In genomic region chr2:219109468-219109867, GRCh38 we compare ENCODE assay signal across 9 cellular contexts. TPM values are rescaled to one million over a fixed set of nuclear protein-coding genes. Genes with fewer than 3 reads are reported as not detected.
DNase-seq lines count a peak whose midpoint lies in the region; ATAC-seq lines count a peak whose summit lies in the region.
"Had no signal": no experiment of that assay in that cellular context is flagged by ENCODE, and none has a peak within 500 bp of the region (broad histone marks: within the 10 kb centered on the region; RNA-seq: fewer than 3 reads in every experiment).

No MANE protein-coding gene starts in this region.

- H3K4me1 Mint-ChIP-seq in activated naive CD8-positive, alpha-beta T cell treated with anti-CD3 and anti-CD28 coated beads, Interleukin-2, amount 10 ng/mL, durations not matched to agents 7 days and 5 days, result peaks cover 17% of the 10 kb centered on the region

- peak; percentile 83 for ATAC-seq in activated naive CD8-positive, alpha-beta T cell treated with anti-CD3 and anti-CD28 coated beads, Interleukin-2, amount 10 ng/mL, durations not matched to agents 7 days and 5 days (ENCODE audit: low read depth)
- ATAC-seq: left lobe of liver had no signal

- H3K27me3 Mint-ChIP-seq in activated naive CD8-positive, alpha-beta T cell treated with anti-CD3 and anti-CD28 coated beads, Interleukin-2, amount 10 ng/mL, durations not matched to agents 7 days and 5 days, result no peaks in the 10 kb centered on the region

- POLR2A ChIA-PET in activated naive CD8-positive, alpha-beta T cell treated with anti-CD3 and anti-CD28 coated beads, Interleukin-2, amount 10 ng/mL, durations not matched to agents 7 days and 5 days (lab: Charles Lee), result no interaction called here

- DNase-seq in DMS79 treated with DMSO at 0.1 percent for 48 hours (lab: John Stamatoyannopoulos, UW) (peak; percentile 39), T follicular helper cell (ENCODE audit: low read depth) (peak; percentile 19), NCI-H2029 (lab: John Stamatoyannopoulos, UW) (no peak), NCI-H146 treated with DMSO at 0.1 percent for 48 hours (lab: John Stamatoyannopoulos, UW; ENCODE audit: unreplicated experiment) (no peak), NCI-H2196 treated with DMSO at 0.1 percent for 48 hours (lab: John Stamatoyannopoulos, UW; ENCODE audit: unreplicated experiment) (no peak), GDM1 (lab: John Stamatoyannopoulos, UW) (no peak)
- no peak for DNase-seq in activated naive CD8-positive, alpha-beta T cell treated with anti-CD3 and anti-CD28 coated beads, Interleukin-2, amount 10 ng/mL, durations not matched to agents 7 days and 5 days
- DNase-seq in stimulated activated CD4-positive, alpha-beta T cell treated with anti-CD3 and anti-CD28 coated beads, Interleukin-12 subunit alpha, Interleukin-12 subunit beta, amount 100 ng/mL, for 4 hours, result peak; percentile 44

- H3K4me3 Mint-ChIP-seq in activated naive CD8-positive, alpha-beta T cell treated with anti-CD3 and anti-CD28 coated beads, Interleukin-2, amount 10 ng/mL, durations not matched to agents 7 days and 5 days, result no peak overlapping the region

- peaks cover 6% of the 10 kb centered on the region for H3K36me3 Mint-ChIP-seq in activated naive CD8-positive, alpha-beta T cell treated with anti-CD3 and anti-CD28 coated beads, Interleukin-2, amount 10 ng/mL, durations not matched to agents 7 days and 5 days

- no peaks in the 10 kb centered on the region for H3K9me3 Mint-ChIP-seq in activated naive CD8-positive, alpha-beta T cell treated with anti-CD3 and anti-CD28 coated beads, Interleukin-2, amount 10 ng/mL, durations not matched to agents 7 days and 5 days

- no peak overlapping the region for H3K27ac Mint-ChIP-seq in activated naive CD8-positive, alpha-beta T cell treated with anti-CD3 and anti-CD28 coated beads, Interleukin-2, amount 10 ng/mL, durations not matched to agents 7 days and 5 days

RNA-seq across cellular contexts. Expression of gene IHH, which starts 48.7 kb away (rescaled TPM):
- total RNA-seq in activated naive CD8-positive, alpha-beta T cell treated with anti-CD3 and anti-CD28 coated beads, Interleukin-2, amount 10 ng/mL, durations not matched to agents 7 days and 5 days, result not detected

RNA-seq across cellular contexts. Expression of gene NHEJ1, which starts 51.1 kb away (rescaled TPM):
- 10 to 100 TPM; 16.7 to 17.1 TPM for total RNA-seq in activated naive CD8-positive, alpha-beta T cell treated with anti-CD3 and anti-CD28 coated beads, Interleukin-2, amount 10 ng/mL, durations not matched to agents 7 days and 5 days

Comparison
In these comparisons a context has a peak if more than half of its experiments do, and no peak if none do; other contexts are left out.
1. DNase-seq: peak in DMS79 treated with DMSO at 0.1 percent for 48 hours (single experiment), T follicular helper cell (single experiment) and stimulated activated CD4-positive, alpha-beta T cell treated with anti-CD3 and anti-CD28 coated beads, Interleukin-12 subunit alpha, Interleukin-12 subunit beta, amount 100 ng/mL, for 4 hours (single experiment); none in activated naive CD8-positive, alpha-beta T cell treated with anti-CD3 and anti-CD28 coated beads, Interleukin-2, amount 10 ng/mL, durations not matched to agents 7 days and 5 days (single experiment), NCI-H2029 (single experiment), NCI-H146 treated with DMSO at 0.1 percent for 48 hours (single experiment), NCI-H2196 treated with DMSO at 0.1 percent for 48 hours (single experiment) and GDM1 (single experiment).